In genomic region chr11:65637794-65638317, GRCh38 we compare ENCODE assay signal across 1 cellular context.
TF ChIP-seq lines count a peak whose summit lies in the region.

SIPA1 (plus strand) TSS chr11:65638101; CDS start chr11:65640922, 2,821 bp downstream.

TF ChIP-seq in HepG2, 621 proteins besides CTCF, POLR2A, EP300 and RAD21 (continued from another document and continues in another):
- no peak for TF ChIP-seq HNF4G (IDR thresholded peaks at IDR 0.05; ENCODE audit: borderline replicate concordance, low read depth, low read length)
- TF ChIP-seq HNF4G (CRISPR knock-in tag; IDR thresholded peaks at IDR 0.05; ENCODE audit: borderline replicate concordance, low read depth): 0 out of 2 replicates have a peak, but pooled peaks have one; percentile 25
- no peak for TF ChIP-seq ZNF350 (CRISPR knock-in tag; IDR thresholded peaks at IDR 0.05; ENCODE audit: borderline replicate concordance, low read depth)
- peak; percentile 50 for TF ChIP-seq ASH2L (IDR thresholded peaks at IDR 0.05; ENCODE audit: insufficient read length, low read depth, low read length)
- TF ChIP-seq TP53 (CRISPR knock-in tag; conservative IDR thresholded peaks at IDR 0.05): no peak
- no peak for TF ChIP-seq ZNF333 (CRISPR knock-in tag; IDR thresholded peaks at IDR 0.05; ENCODE audit: borderline replicate concordance)
- TF ChIP-seq ZSCAN12 (CRISPR knock-in tag; IDR thresholded peaks at IDR 0.05): no peak
- no peak for TF ChIP-seq SIX1 (CRISPR knock-in tag; IDR thresholded peaks at IDR 0.05; ENCODE audit: borderline replicate concordance)
- 0 out of 2 replicates have a peak, but pooled peaks have one; percentile 45 for TF ChIP-seq SMAD3 (CRISPR knock-in tag; IDR thresholded peaks at IDR 0.05)
- TF ChIP-seq HMGXB4 (CRISPR knock-in tag; IDR thresholded peaks at IDR 0.05; ENCODE audit: borderline replicate concordance in 1 of 2, low read depth in 1 of 2): peak in 1 of 2 experiments; percentile 33; a peak in 1 of 4 replicates
- no peak for TF ChIP-seq ZEB1 (IDR thresholded peaks at IDR 0.05; ENCODE audit: insufficient replicate concordance, low read depth)
- no peak for TF ChIP-seq RARG (CRISPR knock-in tag; IDR thresholded peaks at IDR 0.05; ENCODE audit: low read depth)
- TF ChIP-seq CREM (IDR thresholded peaks at IDR 0.05): no peak
- no peak for TF ChIP-seq CREM (CRISPR knock-in tag; IDR thresholded peaks at IDR 0.05)
- no peak for TF ChIP-seq MTA3 (CRISPR knock-in tag; IDR thresholded peaks at IDR 0.05)
- TF ChIP-seq ZNF605 (CRISPR knock-in tag; IDR thresholded peaks at IDR 0.05): peak; percentile 18; the same call in 1 of the 2 replicates
- no peak for TF ChIP-seq FLYWCH1 (CRISPR knock-in tag; IDR thresholded peaks at IDR 0.05)
- no peak for TF ChIP-seq ZNF33A (CRISPR knock-in tag; IDR thresholded peaks at IDR 0.05; ENCODE audit: borderline replicate concordance)
- TF ChIP-seq ARNT2 (CRISPR knock-in tag; IDR thresholded peaks at IDR 0.05; ENCODE audit: low read depth): peak; percentile 74; the same call in 1 of the 2 replicates
- TF ChIP-seq PHF8 (CRISPR knock-in tag; IDR thresholded peaks at IDR 0.05): no peak
- no peak for TF ChIP-seq HMGXB3 (CRISPR knock-in tag; IDR thresholded peaks at IDR 0.05; ENCODE audit: borderline replicate concordance)
- no peak for TF ChIP-seq BCL3 (CRISPR knock-in tag; IDR thresholded peaks at IDR 0.05)
- peak; percentile 89 for TF ChIP-seq KDM2A (CRISPR knock-in tag; IDR thresholded peaks at IDR 0.05; ENCODE audit: borderline replicate concordance, low read depth)
- no peak for TF ChIP-seq ZNF382 (CRISPR knock-in tag; IDR thresholded peaks at IDR 0.05; ENCODE audit: borderline replicate concordance)
- no peak for TF ChIP-seq KDM6A (CRISPR knock-in tag; IDR thresholded peaks at IDR 0.05; ENCODE audit: low read depth)
- TF ChIP-seq SNRNP70 (IDR thresholded peaks at IDR 0.05; ENCODE audit: low read depth, low read length): no peak
- TF ChIP-seq IKZF5 (CRISPR knock-in tag; IDR thresholded peaks at IDR 0.05): no peak
- TF ChIP-seq FOXM1 (CRISPR knock-in tag; IDR thresholded peaks at IDR 0.05): no peak
- no peak for TF ChIP-seq ZKSCAN5 (CRISPR knock-in tag; IDR thresholded peaks at IDR 0.05)
- TF ChIP-seq SP2 (CRISPR knock-in tag; IDR thresholded peaks at IDR 0.05): no peak
- no peak for TF ChIP-seq PHF5A (CRISPR knock-in tag; IDR thresholded peaks at IDR 0.05; ENCODE audit: low read depth, unreplicated experiment)
- no peak for TF ChIP-seq ZNF280D (CRISPR knock-in tag; IDR thresholded peaks at IDR 0.05)
- no peak for TF ChIP-seq PRMT3 (CRISPR knock-in tag; IDR thresholded peaks at IDR 0.05; ENCODE audit: borderline replicate concordance, low read depth)
- TF ChIP-seq SALL2 (CRISPR knock-in tag; IDR thresholded peaks at IDR 0.05): no peak
- TF ChIP-seq ZNF672 (CRISPR knock-in tag; IDR thresholded peaks at IDR 0.05): no peak
- no peak for TF ChIP-seq ERF (CRISPR knock-in tag; IDR thresholded peaks at IDR 0.05)
- TF ChIP-seq SOX13 (IDR thresholded peaks at IDR 0.05): no peak
- TF ChIP-seq SOX13 (CRISPR knock-in tag; conservative IDR thresholded peaks at IDR 0.05 in 1 of 2, IDR thresholded peaks at IDR 0.05 in 1 of 2): no peak
- no peak for TF ChIP-seq ZNF337 (CRISPR knock-in tag; IDR thresholded peaks at IDR 0.05; ENCODE audit: borderline replicate concordance, low read depth)
- TF ChIP-seq ZNF275 (CRISPR knock-in tag; IDR thresholded peaks at IDR 0.05; ENCODE audit: borderline replicate concordance): no peak
- TF ChIP-seq TCF12 (IDR thresholded peaks at IDR 0.05): no peak
- no peak; the same call in 1 of the 2 replicates for TF ChIP-seq TCF12 (CRISPR knock-in tag; IDR thresholded peaks at IDR 0.05)
- no peak for TF ChIP-seq ZNF614 (CRISPR knock-in tag; IDR thresholded peaks at IDR 0.05; ENCODE audit: borderline replicate concordance)
- no peak for TF ChIP-seq ZNF792 (CRISPR knock-in tag; IDR thresholded peaks at IDR 0.05)
- TF ChIP-seq MAFF (IDR thresholded peaks at IDR 0.05; ENCODE audit: low read depth, low read length): no peak
- TF ChIP-seq POGK (CRISPR knock-in tag; conservative IDR thresholded peaks at IDR 0.05): peak; percentile 61; the same call in 1 of the 2 replicates
- TF ChIP-seq ZNF138 (CRISPR knock-in tag; IDR thresholded peaks at IDR 0.05; ENCODE audit: low read depth): no peak
- no peak for TF ChIP-seq SOX6 (IDR thresholded peaks at IDR 0.05)
- TF ChIP-seq SOX6 (CRISPR knock-in tag; IDR thresholded peaks at IDR 0.05): 0 out of 2 replicates have a peak, but pooled peaks have one; percentile 4
- peak; percentile 51 for TF ChIP-seq U2AF1 (optimal IDR thresholded peaks at IDR 0.05; ENCODE audit: low read depth, low read length)
- TF ChIP-seq ATF3 (CRISPR knock-in tag; IDR thresholded peaks at IDR 0.05): no peak
- TF ChIP-seq E2F5 (CRISPR knock-in tag; conservative IDR thresholded peaks at IDR 0.05): 0 out of 2 replicates have a peak, but pooled peaks have one; percentile 33
- TF ChIP-seq POLR2G (IDR thresholded peaks at IDR 0.05; ENCODE audit: low read depth, low read length): peak; percentile 74
- TF ChIP-seq BRD4 (CRISPR knock-in tag; IDR thresholded peaks at IDR 0.05): no peak
- no peak for TF ChIP-seq MLX (CRISPR knock-in tag; IDR thresholded peaks at IDR 0.05)
- TF ChIP-seq SPEN (CRISPR knock-in tag; IDR thresholded peaks at IDR 0.05; ENCODE audit: low read depth): no peak; the same call in none of the 2 replicates
- TF ChIP-seq BORCS8-MEF2B (CRISPR knock-in tag; IDR thresholded peaks at IDR 0.05): peak; percentile 73; the same call in 1 of the 2 replicates
